In the genomic region with DNA sequence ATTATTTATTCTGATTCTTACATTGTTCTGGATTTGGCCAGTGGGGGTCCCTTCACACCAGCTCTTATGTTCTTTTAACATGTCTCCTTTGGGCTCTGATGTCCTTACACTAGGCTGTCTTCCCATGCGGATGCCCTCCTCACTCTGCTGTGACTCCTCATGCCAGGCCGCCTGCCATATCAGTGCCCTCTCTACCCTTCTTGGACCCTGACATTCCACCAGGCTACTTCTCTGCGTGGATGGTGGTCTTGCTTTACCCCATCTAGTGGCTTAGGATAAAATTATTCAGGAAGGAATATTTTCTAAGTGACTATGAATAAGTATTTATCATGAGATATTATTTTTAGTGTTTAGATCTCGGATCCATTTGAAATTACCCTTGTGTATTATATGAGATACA, we compare ENCODE assay signal across 1 cellular context.
TF ChIP-seq lines count a peak whose summit lies in the region.

No MANE protein-coding gene starts in this region.

TF ChIP-seq in HCT116, 20 proteins besides CTCF, POLR2A, EP300 and RAD21 (continued from another document):
- TF ChIP-seq, protein P1, sequence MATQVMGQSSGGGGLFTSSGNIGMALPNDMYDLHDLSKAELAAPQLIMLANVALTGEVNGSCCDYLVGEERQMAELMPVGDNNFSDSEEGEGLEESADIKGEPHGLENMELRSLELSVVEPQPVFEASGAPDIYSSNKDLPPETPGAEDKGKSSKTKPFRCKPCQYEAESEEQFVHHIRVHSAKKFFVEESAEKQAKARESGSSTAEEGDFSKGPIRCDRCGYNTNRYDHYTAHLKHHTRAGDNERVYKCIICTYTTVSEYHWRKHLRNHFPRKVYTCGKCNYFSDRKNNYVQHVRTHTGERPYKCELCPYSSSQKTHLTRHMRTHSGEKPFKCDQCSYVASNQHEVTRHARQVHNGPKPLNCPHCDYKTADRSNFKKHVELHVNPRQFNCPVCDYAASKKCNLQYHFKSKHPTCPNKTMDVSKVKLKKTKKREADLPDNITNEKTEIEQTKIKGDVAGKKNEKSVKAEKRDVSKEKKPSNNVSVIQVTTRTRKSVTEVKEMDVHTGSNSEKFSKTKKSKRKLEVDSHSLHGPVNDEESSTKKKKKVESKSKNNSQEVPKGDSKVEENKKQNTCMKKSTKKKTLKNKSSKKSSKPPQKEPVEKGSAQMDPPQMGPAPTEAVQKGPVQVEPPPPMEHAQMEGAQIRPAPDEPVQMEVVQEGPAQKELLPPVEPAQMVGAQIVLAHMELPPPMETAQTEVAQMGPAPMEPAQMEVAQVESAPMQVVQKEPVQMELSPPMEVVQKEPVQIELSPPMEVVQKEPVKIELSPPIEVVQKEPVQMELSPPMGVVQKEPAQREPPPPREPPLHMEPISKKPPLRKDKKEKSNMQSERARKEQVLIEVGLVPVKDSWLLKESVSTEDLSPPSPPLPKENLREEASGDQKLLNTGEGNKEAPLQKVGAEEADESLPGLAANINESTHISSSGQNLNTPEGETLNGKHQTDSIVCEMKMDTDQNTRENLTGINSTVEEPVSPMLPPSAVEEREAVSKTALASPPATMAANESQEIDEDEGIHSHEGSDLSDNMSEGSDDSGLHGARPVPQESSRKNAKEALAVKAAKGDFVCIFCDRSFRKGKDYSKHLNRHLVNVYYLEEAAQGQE (IDR thresholded peaks at IDR 0.05; ENCODE audit: low read depth), result no peak
- TF ChIP-seq SRF (IDR thresholded peaks at IDR 0.05; ENCODE audit: low read depth), result no peak
- no peak for TF ChIP-seq CEBPB (IDR thresholded peaks at IDR 0.05; ENCODE audit: low read depth)
- TF ChIP-seq FOSL1 (IDR thresholded peaks at IDR 0.05; ENCODE audit: low read depth), result no peak
- no peak for TF ChIP-seq EZH2phosphoT487 (IDR thresholded peaks at IDR 0.05; ENCODE audit: borderline replicate concordance)
- TF ChIP-seq, protein P2, sequence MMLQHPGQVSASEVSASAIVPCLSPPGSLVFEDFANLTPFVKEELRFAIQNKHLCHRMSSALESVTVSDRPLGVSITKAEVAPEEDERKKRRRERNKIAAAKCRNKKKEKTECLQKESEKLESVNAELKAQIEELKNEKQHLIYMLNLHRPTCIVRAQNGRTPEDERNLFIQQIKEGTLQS (IDR thresholded peaks at IDR 0.05), result no peak
- no peak for TF ChIP-seq SIN3A (IDR thresholded peaks at IDR 0.05; ENCODE audit: low read depth)
